11 cellular contexts compared by ENCODE assay signal in genomic region chr10:852386-852785, GRCh38.
A peak's percentile ranks its signal among the peaks of the same experiment; 100 is the strongest.
DNase-seq lines count a peak whose midpoint lies in the region; ATAC-seq and TF ChIP-seq lines count a peak whose summit lies in the region.
"Had no signal": no experiment of that assay in that cellular context is flagged by ENCODE, and none has a peak within 500 bp of the region (broad histone marks: within the 10 kb centered on the region; RNA-seq: fewer than 3 reads in every experiment).

No MANE protein-coding gene starts in this region.

- DNase-seq in GOT3 (lab: John Stamatoyannopoulos, UW), result no peak
- DNase-seq in left lung, result no peak
- no peak for DNase-seq in hepatocyte (ENCODE audit: low spot score)
- DNase-seq: activated CD8-positive, alpha-beta memory T cell treated with anti-CD3 and anti-CD28 coated beads, Interleukin-2, amount 50 U/mL, for 4 hours; left cardiac atrium; NCI-H774; retina had no signal

- H3K4me1 ChIP-seq in liver (ENCODE audit: control insufficient read depth in 4 of 4, insufficient read depth in 4 of 4, low read length in 3 of 4), result peaks cover 0 to 5% (median under 1%) of the 10 kb centered on the region in 4 donors
- H3K4me1 ChIP-seq in left lung, result peaks cover 0 to 9% of the 10 kb centered on the region in 2 donors
- H3K4me1 ChIP-seq in hepatocyte (ENCODE audit: insufficient read depth), result peaks cover 8% of the 10 kb centered on the region

- peaks cover 84% of the 10 kb centered on the region for H3K79me2 ChIP-seq in hepatocyte

- peaks cover 18% of the 10 kb centered on the region for H4K20me1 ChIP-seq in hepatocyte (ENCODE audit: insufficient read depth, poor library complexity, severe bottlenecking)

- no peak overlapping the region for H3K27ac ChIP-seq in liver (ENCODE audit: low read depth in 1 of 2, low read length in 2 of 2)
- H3K27ac ChIP-seq in left lung, result peak overlapping the region in 1 of 2 donors; percentile 33
- no peak overlapping the region for H3K27ac ChIP-seq in hepatocyte

- H3K9me3 ChIP-seq in liver (ENCODE audit: control insufficient read depth in 4 of 4, low read length in 3 of 4), result no peaks in the 10 kb centered on the region
- peaks cover 0 to 8% of the 10 kb centered on the region in 2 donors for H3K9me3 ChIP-seq in left lung
- no peaks in the 10 kb centered on the region for H3K9me3 ChIP-seq in hepatocyte (ENCODE audit: low read depth)

- ATAC-seq in GM18867 (IDR thresholded peaks at IDR 0.05; ENCODE audit: unreplicated experiment) (peak; percentile 23), GM21529 (IDR thresholded peaks at IDR 0.05; ENCODE audit: unreplicated experiment) (peak; percentile 30), HG03442 (IDR thresholded peaks at IDR 0.05; ENCODE audit: unreplicated experiment) (peak; percentile 18), left lung (no peak)
- ATAC-seq: left cardiac atrium had no signal

- H3K4me3 ChIP-seq in liver (ENCODE audit: low read depth in 1 of 3, low read length in 3 of 3) (no peak overlapping the region), left lung (no peak overlapping the region), hepatocyte (no peak overlapping the region)

- intact Hi-C loops in left lung (cut with DNase I), result no loop called here

- no peaks in the 10 kb centered on the region for H3K27me3 ChIP-seq in liver (ENCODE audit: control insufficient read depth in 4 of 4, insufficient read depth in 4 of 4, low read length in 3 of 4)
- H3K27me3 ChIP-seq in left lung, result no peaks in the 10 kb centered on the region
- H3K27me3 ChIP-seq in hepatocyte, result no peaks in the 10 kb centered on the region

- no peak overlapping the region for H2AFZ ChIP-seq in hepatocyte

- H3K36me3 ChIP-seq in liver (ENCODE audit: control insufficient read depth in 4 of 4, insufficient read depth in 3 of 4, low read depth in 1 of 4, low read length in 3 of 4) (peaks cover 0 to 11% (median 3%) of the 10 kb centered on the region in 4 donors), left lung (peaks cover 0 to 47% of the 10 kb centered on the region in 2 donors), hepatocyte (replicated peaks; ENCODE audit: insufficient read depth, low read depth) (no peaks in the 10 kb centered on the region)

- no peak overlapping the region for H3K4me2 ChIP-seq in hepatocyte

- no peak overlapping the region for H3K9ac ChIP-seq in liver (ENCODE audit: low read depth in 1 of 2, low read length in 2 of 2)

- 31% methylated on average over 3 of the region's 3 CpGs for WGBS in liver
- 80% methylated on average over 3 of the region's 3 CpGs for WGBS in hepatocyte (ENCODE audit: low lambda C conversion rate, missing lambda C conversion rate)

- TF ChIP-seq RAD21 in liver (IDR thresholded peaks at IDR 0.05), result no peak

- H3K9me2 ChIP-seq in hepatocyte (replicated peaks; ENCODE audit: insufficient read depth), result no peaks in the 10 kb centered on the region

- TF ChIP-seq CTCF in liver (IDR thresholded peaks at IDR 0.05; ENCODE audit: low read depth, low read length, missing input control) (no peak), left lung (IDR thresholded peaks at IDR 0.05) (no peak), hepatocyte (IDR thresholded peaks at IDR 0.05; ENCODE audit: poor library complexity) (no peak)

TF ChIP-seq in liver, 16 proteins besides CTCF, POLR2A, EP300 and RAD21:
- TF ChIP-seq EGR1 (IDR thresholded peaks at IDR 0.05; ENCODE audit: low read depth in 2 of 2) (peak in 1 of 2 donors; percentile 34), TAF1 (conservative IDR thresholded peaks at IDR 0.05) (no peak), HNF4A (conservative IDR thresholded peaks at IDR 0.05) (peak; percentile 67 to 87), FOXA1 (IDR thresholded peaks at IDR 0.05) (no peak), SP1 (IDR thresholded peaks at IDR 0.05) (peak; percentile 20), MAX (IDR thresholded peaks at IDR 0.05) (no peak), ATF3 (IDR thresholded peaks at IDR 0.05) (no peak), JUND (IDR thresholded peaks at IDR 0.05) (peak in 1 of 2 donors; percentile 70), RXRA (IDR thresholded peaks at IDR 0.05) (peak in 1 of 2 donors; percentile 10), GABPA (IDR thresholded peaks at IDR 0.05 in 1 of 2, conservative IDR thresholded peaks at IDR 0.05 in 1 of 2) (no peak)
